Comparison of ENCODE assay signal across 15 cellular contexts in genomic region chr5:89308606-89309040, GRCh38.
A peak's percentile ranks its signal among the peaks of the same experiment; 100 is the strongest.
DNase-seq lines count a peak whose midpoint lies in the region; ATAC-seq and TF ChIP-seq lines count a peak whose summit lies in the region.
"Had no signal": no experiment of that assay in that cellular context is flagged by ENCODE, and none has a peak within 500 bp of the region (broad histone marks: within the 10 kb centered on the region; RNA-seq: fewer than 3 reads in every experiment).

No MANE protein-coding gene starts in this region.

- H3K4me3 ChIP-seq in dorsolateral prefrontal cortex: no peak overlapping the region
- H3K4me3 ChIP-seq: uterus had no signal

- H3K27ac ChIP-seq in dorsolateral prefrontal cortex: no peak overlapping the region
- H3K27ac ChIP-seq: uterus had no signal

- H3K27me3 ChIP-seq in dorsolateral prefrontal cortex: no peaks in the 10 kb centered on the region
- H3K27me3 ChIP-seq: uterus had no signal

- no peaks in the 10 kb centered on the region for H3K27me3 Mint-ChIP-seq in activated CD4-positive, alpha-beta T cell treated with anti-CD3 and anti-CD28 coated beads, Interleukin-2, amount 10 ng/mL, durations not matched to agents 7 days and 5 days
- H3K27me3 Mint-ChIP-seq: activated naive CD8-positive, alpha-beta T cell treated with anti-CD3 and anti-CD28 coated beads, Interleukin-2, amount 10 ng/mL, durations not matched to agents 7 days and 5 days; memory B cell had no signal

- H3K9me3 Mint-ChIP-seq in activated CD4-positive, alpha-beta T cell treated with anti-CD3 and anti-CD28 coated beads, Interleukin-2, amount 10 ng/mL, durations not matched to agents 7 days and 5 days: peaks cover 2% of the 10 kb centered on the region
- H3K9me3 Mint-ChIP-seq: activated naive CD8-positive, alpha-beta T cell treated with anti-CD3 and anti-CD28 coated beads, Interleukin-2, amount 10 ng/mL, durations not matched to agents 7 days and 5 days had no signal

- POLR2A ChIA-PET in activated CD4-positive, alpha-beta T cell treated with anti-CD3 and anti-CD28 coated beads, Interleukin-2, amount 10 ng/mL, durations not matched to agents 7 days and 5 days (lab: Charles Lee): no interaction called here

- CTCF ChIA-PET in activated CD4-positive, alpha-beta T cell treated with anti-CD3 and anti-CD28 coated beads, Interleukin-2, amount 10 ng/mL, durations not matched to agents 7 days and 5 days (lab: Charles Lee): no interaction called here

- H3K4me3 Mint-ChIP-seq in activated CD4-positive, alpha-beta T cell treated with anti-CD3 and anti-CD28 coated beads, Interleukin-2, amount 10 ng/mL, durations not matched to agents 7 days and 5 days: no peak overlapping the region
- H3K4me3 Mint-ChIP-seq: activated naive CD8-positive, alpha-beta T cell treated with anti-CD3 and anti-CD28 coated beads, Interleukin-2, amount 10 ng/mL, durations not matched to agents 7 days and 5 days; memory B cell had no signal

- no peak overlapping the region for H3K27ac Mint-ChIP-seq in activated CD4-positive, alpha-beta T cell treated with anti-CD3 and anti-CD28 coated beads, Interleukin-2, amount 10 ng/mL, durations not matched to agents 7 days and 5 days
- H3K27ac Mint-ChIP-seq: activated naive CD8-positive, alpha-beta T cell treated with anti-CD3 and anti-CD28 coated beads, Interleukin-2, amount 10 ng/mL, durations not matched to agents 7 days and 5 days; memory B cell had no signal

- DNase-seq in OCI-M2 (lab: John Stamatoyannopoulos, UW; ENCODE audit: unreplicated experiment) (no peak), NCI-H2227 treated with DMSO at 0.1 percent for 48 hours (lab: John Stamatoyannopoulos, UW) (no peak), dorsolateral prefrontal cortex (no peak)
- no peak for DNase-seq in activated CD4-positive, alpha-beta T cell treated with anti-CD3 and anti-CD28 coated beads, Interleukin-2, amount 10 ng/mL, durations not matched to agents 7 days and 5 days
- DNase-seq: activated CD4-positive, alpha-beta T cell treated with anti-CD3 and anti-CD28 coated beads for 48 hours; activated naive CD8-positive, alpha-beta T cell treated with anti-CD3 and anti-CD28 coated beads, Interleukin-2, amount 10 ng/mL, durations not matched to agents 7 days and 5 days; glutamatergic neuron; NCI-H446; retina; uterus had no signal

- H3K36me3 Mint-ChIP-seq in activated CD4-positive, alpha-beta T cell treated with anti-CD3 and anti-CD28 coated beads, Interleukin-2, amount 10 ng/mL, durations not matched to agents 7 days and 5 days (ENCODE audit: low read depth): no peaks in the 10 kb centered on the region
- H3K36me3 Mint-ChIP-seq: activated naive CD8-positive, alpha-beta T cell treated with anti-CD3 and anti-CD28 coated beads, Interleukin-2, amount 10 ng/mL, durations not matched to agents 7 days and 5 days; memory B cell had no signal

- no peaks in the 10 kb centered on the region for H3K4me1 Mint-ChIP-seq in activated CD4-positive, alpha-beta T cell treated with anti-CD3 and anti-CD28 coated beads, Interleukin-2, amount 10 ng/mL, durations not matched to agents 7 days and 5 days

- intact Hi-C loops in dorsolateral prefrontal cortex (cut with DNase I): no loop called here

- ATAC-seq in GM18498 (IDR thresholded peaks at IDR 0.05; ENCODE audit: unreplicated experiment): peak; percentile 90
- ATAC-seq in GM19463 (IDR thresholded peaks at IDR 0.05; ENCODE audit: unreplicated experiment): peak; percentile 93
- ATAC-seq in HG02884 (IDR thresholded peaks at IDR 0.05; ENCODE audit: unreplicated experiment): peak; percentile 95
- peak; percentile 86 for ATAC-seq in HG03565 (IDR thresholded peaks at IDR 0.05; ENCODE audit: unreplicated experiment)

- no peak for TF ChIP-seq CTCF in dorsolateral prefrontal cortex (IDR thresholded peaks at IDR 0.05 in 54 of 56, conservative IDR thresholded peaks at IDR 0.05 in 2 of 56; ENCODE audit: low read depth in 1 of 56, partially characterized antibody in 56 of 56)
